Comparison of ENCODE assay signal across 8 cellular contexts in genomic region chr12:130870442-130871285, GRCh38. TPM values are rescaled to one million over a fixed set of nuclear protein-coding genes. Genes with fewer than 3 reads are reported as not detected.
DNase-seq lines count a peak whose midpoint lies in the region; ATAC-seq, FAIRE-seq and TF ChIP-seq lines count a peak whose summit lies in the region.

No MANE protein-coding gene starts in this region.

- ATAC-seq in GM19035 (IDR thresholded peaks at IDR 0.05; ENCODE audit: unreplicated experiment) (peak; percentile 66), HG03378 (IDR thresholded peaks at IDR 0.05; ENCODE audit: unreplicated experiment) (peak; percentile 76)

- H3K27ac ChIP-seq in C4-2B: peak overlapping the region; percentile 99
- peak overlapping the region; percentile 92 for H3K27ac ChIP-seq in substantia nigra (ENCODE audit: low read depth, low read length, poor library complexity, severe bottlenecking)

- FAIRE-seq in frontal cortex (lab: Jason Lieb, UNC): no peak

- peak; percentile 59 for TF ChIP-seq CTCF in C4-2B (conservative IDR thresholded peaks at IDR 0.05)

- DNase-seq in SIG-M5 (lab: John Stamatoyannopoulos, UW) (peak; percentile 96), frontal cortex (ENCODE audit: low spot score in 2 of 2) (peak; percentile 53 to 57), nucleus accumbens (lab: John Stamatoyannopoulos, UW) (peak in 55 of 56 donors; percentile 9 to 84 (median 51)), substantia nigra (lab: John Stamatoyannopoulos, UW) (peak in 48 of 49 donors; percentile 9 to 82 (median 46))
- DNase-seq in activated naive CD4-positive, alpha-beta T cell (lab: John Stamatoyannopoulos, UW): peak; percentile 16 to 38 (median 25)

RNA-seq across cellular contexts. Expression of gene RAN, which starts 1.2 kb away (rescaled TPM):
- total RNA-seq in frontal cortex: 447 TPM

RNA-seq across cellular contexts. Expression of gene STX2, which starts 31.6 kb away (rescaled TPM):
- total RNA-seq in frontal cortex: 21.2 TPM

Comparison
In these comparisons a context has a peak if more than half of its experiments do, and no peak if none do; other contexts are left out.
1. Peak in every context shown above with its lines: DNase-seq, ATAC-seq and H3K27ac ChIP-seq.
2. DNase-seq: peak in every context shown above with its lines; median percentile 96 in SIG-M5; 55 in frontal cortex; 51 in nucleus accumbens; 46 in substantia nigra; 25 in activated naive CD4-positive, alpha-beta T cell.